Comparison of ENCODE assay signal across 2 cellular contexts in the genomic region with DNA sequence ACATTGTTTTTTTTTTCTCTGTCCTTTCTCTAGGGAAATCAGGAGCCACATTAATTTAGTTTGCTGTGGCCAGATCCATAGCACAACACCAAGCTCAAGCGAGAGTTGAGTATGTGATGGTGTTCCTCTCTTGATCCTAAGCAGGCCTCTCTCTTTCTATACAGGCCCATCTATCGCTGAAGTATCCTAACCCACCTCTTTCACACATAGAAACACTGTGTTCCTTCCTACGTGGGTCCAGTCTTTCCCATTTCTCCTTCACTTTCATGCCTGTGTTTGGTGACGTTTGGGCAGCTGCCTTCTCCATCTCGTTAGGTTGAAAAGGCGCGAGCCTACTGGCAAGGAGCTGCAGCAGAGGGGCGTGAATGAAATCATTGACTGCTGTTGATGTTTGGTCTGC.
TF ChIP-seq lines count a peak whose summit lies in the region.

No MANE protein-coding gene starts in this region.

TF ChIP-seq in SK-N-SH, 30 proteins besides CTCF, POLR2A, EP300 and RAD21 (continued from another document):
- TF ChIP-seq, protein P1, sequence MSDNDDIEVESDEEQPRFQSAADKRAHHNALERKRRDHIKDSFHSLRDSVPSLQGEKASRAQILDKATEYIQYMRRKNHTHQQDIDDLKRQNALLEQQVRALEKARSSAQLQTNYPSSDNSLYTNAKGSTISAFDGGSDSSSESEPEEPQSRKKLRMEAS (IDR thresholded peaks at IDR 0.05; ENCODE audit: low read depth) = no peak
- no peak for TF ChIP-seq TEAD4 (IDR thresholded peaks at IDR 0.05; ENCODE audit: borderline replicate concordance, insufficient read depth)
- TF ChIP-seq POLR2AphosphoS5 (IDR thresholded peaks at IDR 0.05; ENCODE audit: low read depth, low read length) = no peak
- TF ChIP-seq FOXJ3 (CRISPR knock-in tag; IDR thresholded peaks at IDR 0.05) = no peak
- TF ChIP-seq NRF1 (IDR thresholded peaks at IDR 0.05; ENCODE audit: low read depth, low read length) = no peak
- TF ChIP-seq SMC3 (IDR thresholded peaks at IDR 0.05; ENCODE audit: low read depth, low read length) = no peak
- TF ChIP-seq MXI1 (IDR thresholded peaks at IDR 0.05; ENCODE audit: low read depth, low read length) = no peak
- TF ChIP-seq GABPA (IDR thresholded peaks at IDR 0.05; ENCODE audit: low read depth) = no peak
- TF ChIP-seq, protein P2, sequence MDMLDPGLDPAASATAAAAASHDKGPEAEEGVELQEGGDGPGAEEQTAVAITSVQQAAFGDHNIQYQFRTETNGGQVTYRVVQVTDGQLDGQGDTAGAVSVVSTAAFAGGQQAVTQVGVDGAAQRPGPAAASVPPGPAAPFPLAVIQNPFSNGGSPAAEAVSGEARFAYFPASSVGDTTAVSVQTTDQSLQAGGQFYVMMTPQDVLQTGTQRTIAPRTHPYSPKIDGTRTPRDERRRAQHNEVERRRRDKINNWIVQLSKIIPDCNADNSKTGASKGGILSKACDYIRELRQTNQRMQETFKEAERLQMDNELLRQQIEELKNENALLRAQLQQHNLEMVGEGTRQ (IDR thresholded peaks at IDR 0.05; ENCODE audit: borderline replicate concordance, low read depth, low read length) = no peak
- TF ChIP-seq TAF1 (IDR thresholded peaks at IDR 0.05; ENCODE audit: borderline replicate concordance, low read depth, low read length) = no peak
- TF ChIP-seq GATA2 (CRISPR knock-in tag; IDR thresholded peaks at IDR 0.05) = no peak
- TF ChIP-seq JUND (IDR thresholded peaks at IDR 0.05) = no peak
- TF ChIP-seq, protein P3, sequence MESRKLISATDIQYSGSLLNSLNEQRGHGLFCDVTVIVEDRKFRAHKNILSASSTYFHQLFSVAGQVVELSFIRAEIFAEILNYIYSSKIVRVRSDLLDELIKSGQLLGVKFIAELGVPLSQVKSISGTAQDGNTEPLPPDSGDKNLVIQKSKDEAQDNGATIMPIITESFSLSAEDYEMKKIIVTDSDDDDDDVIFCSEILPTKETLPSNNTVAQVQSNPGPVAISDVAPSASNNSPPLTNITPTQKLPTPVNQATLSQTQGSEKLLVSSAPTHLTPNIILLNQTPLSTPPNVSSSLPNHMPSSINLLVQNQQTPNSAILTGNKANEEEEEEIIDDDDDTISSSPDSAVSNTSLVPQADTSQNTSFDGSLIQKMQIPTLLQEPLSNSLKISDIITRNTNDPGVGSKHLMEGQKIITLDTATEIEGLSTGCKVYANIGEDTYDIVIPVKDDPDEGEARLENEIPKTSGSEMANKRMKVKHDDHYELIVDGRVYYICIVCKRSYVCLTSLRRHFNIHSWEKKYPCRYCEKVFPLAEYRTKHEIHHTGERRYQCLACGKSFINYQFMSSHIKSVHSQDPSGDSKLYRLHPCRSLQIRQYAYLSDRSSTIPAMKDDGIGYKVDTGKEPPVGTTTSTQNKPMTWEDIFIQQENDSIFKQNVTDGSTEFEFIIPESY (IDR thresholded peaks at IDR 0.05; ENCODE audit: borderline replicate concordance, low read depth) = no peak
- TF ChIP-seq RCOR1 (IDR thresholded peaks at IDR 0.05; ENCODE audit: low read length) = no peak
- no peak for TF ChIP-seq NFIC (IDR thresholded peaks at IDR 0.05; ENCODE audit: borderline replicate concordance)
- no peak for TF ChIP-seq TCF12 (IDR thresholded peaks at IDR 0.05)
- no peak for TF ChIP-seq RFX5 (IDR thresholded peaks at IDR 0.05; ENCODE audit: low read length)
- no peak for TF ChIP-seq FOSL2 (IDR thresholded peaks at IDR 0.05; ENCODE audit: borderline replicate concordance, low read depth)

TF ChIP-seq in SK-N-SH treated with all-trans-retinoic acid at 6 μM for 48 hours, 23 proteins besides CTCF, POLR2A, EP300 and RAD21 (continued from another document):
- TF ChIP-seq, protein P4, sequence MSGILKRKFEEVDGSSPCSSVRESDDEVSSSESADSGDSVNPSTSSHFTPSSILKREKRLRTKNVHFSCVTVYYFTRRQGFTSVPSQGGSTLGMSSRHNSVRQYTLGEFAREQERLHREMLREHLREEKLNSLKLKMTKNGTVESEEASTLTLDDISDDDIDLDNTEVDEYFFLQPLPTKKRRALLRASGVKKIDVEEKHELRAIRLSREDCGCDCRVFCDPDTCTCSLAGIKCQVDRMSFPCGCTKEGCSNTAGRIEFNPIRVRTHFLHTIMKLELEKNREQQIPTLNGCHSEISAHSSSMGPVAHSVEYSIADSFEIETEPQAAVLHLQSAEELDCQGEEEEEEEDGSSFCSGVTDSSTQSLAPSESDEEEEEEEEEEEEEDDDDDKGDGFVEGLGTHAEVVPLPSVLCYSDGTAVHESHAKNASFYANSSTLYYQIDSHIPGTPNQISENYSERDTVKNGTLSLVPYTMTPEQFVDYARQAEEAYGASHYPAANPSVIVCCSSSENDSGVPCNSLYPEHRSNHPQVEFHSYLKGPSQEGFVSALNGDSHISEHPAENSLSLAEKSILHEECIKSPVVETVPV (CRISPR knock-in tag; IDR thresholded peaks at IDR 0.05) = no peak
- TF ChIP-seq ZNF565 (CRISPR knock-in tag; conservative IDR thresholded peaks at IDR 0.05; ENCODE audit: low read depth) (no peak), ZC3H10 (CRISPR knock-in tag; IDR thresholded peaks at IDR 0.05) (no peak), ZNF8 (CRISPR knock-in tag; IDR thresholded peaks at IDR 0.05) (no peak), BACH2 (CRISPR knock-in tag; IDR thresholded peaks at IDR 0.05; ENCODE audit: borderline replicate concordance) (no peak), PPARA (CRISPR knock-in tag; IDR thresholded peaks at IDR 0.05; ENCODE audit: borderline replicate concordance) (no peak), OSR1 (CRISPR knock-in tag; IDR thresholded peaks at IDR 0.05) (no peak), ISL1 (CRISPR knock-in tag; IDR thresholded peaks at IDR 0.05) (no peak), ZFP30 (CRISPR knock-in tag; IDR thresholded peaks at IDR 0.05) (no peak), TOX (CRISPR knock-in tag; IDR thresholded peaks at IDR 0.05; ENCODE audit: borderline replicate concordance) (no peak), ARNTL (CRISPR knock-in tag; IDR thresholded peaks at IDR 0.05; ENCODE audit: borderline replicate concordance, low read depth) (no peak), TCF4 (CRISPR knock-in tag; IDR thresholded peaks at IDR 0.05; ENCODE audit: borderline replicate concordance) (no peak)
- TF ChIP-seq, protein P5, sequence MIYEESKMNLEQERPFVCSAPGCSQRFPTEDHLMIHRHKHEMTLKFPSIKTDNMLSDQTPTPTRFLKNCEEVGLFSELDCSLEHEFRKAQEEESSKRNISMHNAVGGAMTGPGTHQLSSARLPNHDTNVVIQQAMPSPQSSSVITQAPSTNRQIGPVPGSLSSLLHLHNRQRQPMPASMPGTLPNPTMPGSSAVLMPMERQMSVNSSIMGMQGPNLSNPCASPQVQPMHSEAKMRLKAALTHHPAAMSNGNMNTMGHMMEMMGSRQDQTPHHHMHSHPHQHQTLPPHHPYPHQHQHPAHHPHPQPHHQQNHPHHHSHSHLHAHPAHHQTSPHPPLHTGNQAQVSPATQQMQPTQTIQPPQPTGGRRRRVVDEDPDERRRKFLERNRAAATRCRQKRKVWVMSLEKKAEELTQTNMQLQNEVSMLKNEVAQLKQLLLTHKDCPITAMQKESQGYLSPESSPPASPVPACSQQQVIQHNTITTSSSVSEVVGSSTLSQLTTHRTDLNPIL (CRISPR knock-in tag; IDR thresholded peaks at IDR 0.05; ENCODE audit: low read depth) = no peak
- TF ChIP-seq, protein P6, sequence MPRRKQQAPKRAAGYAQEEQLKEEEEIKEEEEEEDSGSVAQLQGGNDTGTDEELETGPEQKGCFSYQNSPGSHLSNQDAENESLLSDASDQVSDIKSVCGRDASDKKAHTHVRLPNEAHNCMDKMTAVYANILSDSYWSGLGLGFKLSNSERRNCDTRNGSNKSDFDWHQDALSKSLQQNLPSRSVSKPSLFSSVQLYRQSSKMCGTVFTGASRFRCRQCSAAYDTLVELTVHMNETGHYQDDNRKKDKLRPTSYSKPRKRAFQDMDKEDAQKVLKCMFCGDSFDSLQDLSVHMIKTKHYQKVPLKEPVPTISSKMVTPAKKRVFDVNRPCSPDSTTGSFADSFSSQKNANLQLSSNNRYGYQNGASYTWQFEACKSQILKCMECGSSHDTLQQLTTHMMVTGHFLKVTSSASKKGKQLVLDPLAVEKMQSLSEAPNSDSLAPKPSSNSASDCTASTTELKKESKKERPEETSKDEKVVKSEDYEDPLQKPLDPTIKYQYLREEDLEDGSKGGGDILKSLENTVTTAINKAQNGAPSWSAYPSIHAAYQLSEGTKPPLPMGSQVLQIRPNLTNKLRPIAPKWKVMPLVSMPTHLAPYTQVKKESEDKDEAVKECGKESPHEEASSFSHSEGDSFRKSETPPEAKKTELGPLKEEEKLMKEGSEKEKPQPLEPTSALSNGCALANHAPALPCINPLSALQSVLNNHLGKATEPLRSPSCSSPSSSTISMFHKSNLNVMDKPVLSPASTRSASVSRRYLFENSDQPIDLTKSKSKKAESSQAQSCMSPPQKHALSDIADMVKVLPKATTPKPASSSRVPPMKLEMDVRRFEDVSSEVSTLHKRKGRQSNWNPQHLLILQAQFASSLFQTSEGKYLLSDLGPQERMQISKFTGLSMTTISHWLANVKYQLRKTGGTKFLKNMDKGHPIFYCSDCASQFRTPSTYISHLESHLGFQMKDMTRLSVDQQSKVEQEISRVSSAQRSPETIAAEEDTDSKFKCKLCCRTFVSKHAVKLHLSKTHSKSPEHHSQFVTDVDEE (CRISPR knock-in tag; IDR thresholded peaks at IDR 0.05) = no peak
- TF ChIP-seq, protein P7, sequence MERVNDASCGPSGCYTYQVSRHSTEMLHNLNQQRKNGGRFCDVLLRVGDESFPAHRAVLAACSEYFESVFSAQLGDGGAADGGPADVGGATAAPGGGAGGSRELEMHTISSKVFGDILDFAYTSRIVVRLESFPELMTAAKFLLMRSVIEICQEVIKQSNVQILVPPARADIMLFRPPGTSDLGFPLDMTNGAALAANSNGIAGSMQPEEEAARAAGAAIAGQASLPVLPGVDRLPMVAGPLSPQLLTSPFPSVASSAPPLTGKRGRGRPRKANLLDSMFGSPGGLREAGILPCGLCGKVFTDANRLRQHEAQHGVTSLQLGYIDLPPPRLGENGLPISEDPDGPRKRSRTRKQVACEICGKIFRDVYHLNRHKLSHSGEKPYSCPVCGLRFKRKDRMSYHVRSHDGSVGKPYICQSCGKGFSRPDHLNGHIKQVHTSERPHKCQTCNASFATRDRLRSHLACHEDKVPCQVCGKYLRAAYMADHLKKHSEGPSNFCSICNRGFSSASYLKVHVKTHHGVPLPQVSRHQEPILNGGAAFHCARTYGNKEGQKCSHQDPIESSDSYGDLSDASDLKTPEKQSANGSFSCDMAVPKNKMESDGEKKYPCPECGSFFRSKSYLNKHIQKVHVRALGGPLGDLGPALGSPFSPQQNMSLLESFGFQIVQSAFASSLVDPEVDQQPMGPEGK (CRISPR knock-in tag; IDR thresholded peaks at IDR 0.05; ENCODE audit: borderline replicate concordance) = no peak
